In genomic region chr16:52518884-52519283, GRCh38 we compare ENCODE assay signal across 8 cellular contexts. TPM values are rescaled to one million over a fixed set of nuclear protein-coding genes. Genes with fewer than 3 reads are reported as not detected.
"Had no signal": no experiment of that assay in that cellular context is flagged by ENCODE, and none has a peak within 500 bp of the region (broad histone marks: within the 10 kb centered on the region; RNA-seq: fewer than 3 reads in every experiment).

No MANE protein-coding gene starts in this region.

- H3K4me3 ChIP-seq: GM12878 had no signal

- ATAC-seq: GM12878 had no signal

- FAIRE-seq: G401.6, GM12878, GM12891, GM12892, GM18507, GM19239 had no signal

- DNase-seq: GDM1, GF-D8 had no signal

RNA-seq across cellular contexts. Expression of gene TOX3, which starts 28.1 kb away (rescaled TPM):
- total RNA-seq: GM12878 had no signal
- polyA plus RNA-seq: GM12878 had no signal
